8 cellular contexts compared by ENCODE assay signal in the genomic region with DNA sequence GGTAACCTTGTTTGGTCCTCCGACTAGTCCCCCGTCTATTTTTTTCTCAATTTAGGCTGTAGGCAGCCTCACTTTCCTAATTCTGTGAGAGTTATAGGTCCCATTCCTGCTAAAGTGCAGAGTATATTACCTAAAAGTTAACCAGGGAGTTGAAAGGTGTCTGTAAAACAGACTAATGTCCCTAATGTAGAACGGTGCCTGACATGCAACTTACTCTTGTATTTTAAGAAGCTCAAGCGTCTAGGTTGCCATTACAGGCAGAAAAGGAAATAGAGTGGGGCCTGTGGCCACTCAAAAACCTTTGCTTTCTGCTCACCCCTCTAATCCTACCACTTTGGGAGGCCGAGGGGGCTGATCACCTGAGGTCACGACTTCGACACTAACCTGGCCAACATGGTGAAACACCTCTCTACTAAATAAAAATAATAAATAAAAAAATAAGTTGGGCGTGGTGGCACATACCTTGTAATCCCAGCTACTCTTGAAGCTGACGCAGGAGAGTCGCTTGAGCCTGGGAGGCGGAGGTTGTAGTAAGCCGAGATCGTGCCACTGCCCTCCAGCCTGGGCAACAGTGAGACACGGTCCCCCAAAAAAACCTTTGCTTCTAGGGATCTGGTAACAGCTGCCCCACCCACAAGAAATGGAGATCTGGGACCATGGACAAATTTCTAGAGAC. TPM values are rescaled to one million over a fixed set of nuclear protein-coding genes. Genes with fewer than 3 reads are reported as not detected.
DNase-seq lines count a peak whose midpoint lies in the region; ATAC-seq and TF ChIP-seq lines count a peak whose summit lies in the region.

No MANE protein-coding gene starts in this region.

- no peaks in the 10 kb centered on the region for H3K9me3 ChIP-seq in DOHH2 (ENCODE audit: control insufficient read depth, insufficient read depth, low read length)
- no peaks in the 10 kb centered on the region for H3K9me3 ChIP-seq in Loucy (ENCODE audit: insufficient read depth, low read depth, low read length)
- H3K9me3 ChIP-seq in gastrocnemius medialis, result no peaks in the 10 kb centered on the region

- no peaks in the 10 kb centered on the region for H3K9me3 Mint-ChIP-seq in activated CD4-positive, alpha-beta memory T cell treated with anti-CD3 and anti-CD28 coated beads, Interleukin-2, amount 10 ng/mL, durations not matched to agents 7 days and 5 days

- CTCF ChIA-PET in activated CD4-positive, alpha-beta memory T cell treated with anti-CD3 and anti-CD28 coated beads, Interleukin-2, amount 10 ng/mL, durations not matched to agents 7 days and 5 days (lab: Charles Lee), result interaction anchor here (1.3 to 3.3 kb wide), 8 partner anchors 27 to 110 kb away, joined by 4 to 65 read pairs (median 7); a partner anchor contains a TSS

- peak overlapping the region; percentile 97 for H3K4me3 Mint-ChIP-seq in activated CD4-positive, alpha-beta memory T cell treated with anti-CD3 and anti-CD28 coated beads, Interleukin-2, amount 10 ng/mL, durations not matched to agents 7 days and 5 days

- DNase-seq in activated CD4-positive, alpha-beta memory T cell treated with anti-CD3 and anti-CD28 coated beads, Interleukin-2, amount 10 ng/mL, durations not matched to agents 7 days and 5 days, result peak; percentile 43
- peak; percentile 25 for DNase-seq in foreskin melanocyte
- no peak for DNase-seq in gastrocnemius medialis

- peak overlapping the region; percentile 100 for H3K27ac Mint-ChIP-seq in activated CD4-positive, alpha-beta memory T cell treated with anti-CD3 and anti-CD28 coated beads, Interleukin-2, amount 10 ng/mL, durations not matched to agents 7 days and 5 days

- no peak for TF ChIP-seq CTCF in DOHH2 (IDR thresholded peaks at IDR 0.05; ENCODE audit: low read depth, low read length, poor library complexity, severe bottlenecking)
- TF ChIP-seq CTCF in Loucy (conservative IDR thresholded peaks at IDR 0.05; ENCODE audit: low read length), result no peak
- no peak for TF ChIP-seq CTCF in gastrocnemius medialis (IDR thresholded peaks at IDR 0.05 in 4 of 5, conservative IDR thresholded peaks at IDR 0.05 in 1 of 5)

- intact Hi-C loops in gastrocnemius medialis (cut with DNase I; ENCODE audit: low total_unique reads), result loop anchor here (10.0 kb wide), 1 partner anchor 410 kb away; the partner anchor contains the start of gene HMGN4

- POLR2A ChIA-PET in activated CD4-positive, alpha-beta memory T cell treated with anti-CD3 and anti-CD28 coated beads, Interleukin-2, amount 10 ng/mL, durations not matched to agents 7 days and 5 days (lab: Charles Lee), result interaction anchor here (0.6 to 11.9 kb wide), 46 partner anchors 8 to 1769 kb away, joined by 3 to 2087 read pairs (median 41); partner anchors contain the start of gene HFE

- H3K4me2 ChIP-seq in DOHH2 (ENCODE audit: low read length) (peak overlapping the region; percentile 82), Loucy (ENCODE audit: low read depth, low read length, poor library complexity, severe bottlenecking) (peak overlapping the region; percentile 79)

- peaks cover 47% of the 10 kb centered on the region for H3F3A ChIP-seq in DOHH2 (ENCODE audit: control insufficient read depth, insufficient read depth)
- peaks cover 29% of the 10 kb centered on the region for H3F3A ChIP-seq in Loucy (ENCODE audit: low read depth)

- peak overlapping the region; percentile 90 for H3K4me3 ChIP-seq in DOHH2 (ENCODE audit: low read length)
- peak overlapping the region; percentile 96 for H3K4me3 ChIP-seq in Loucy (ENCODE audit: low read length, poor library complexity, severe bottlenecking)
- H3K4me3 ChIP-seq in gastrocnemius medialis, result peak overlapping the region; percentile 77 to 96 (median 90)

- H3K9me2 ChIP-seq in DOHH2 (replicated peaks; ENCODE audit: control insufficient read depth, low read length), result no peaks in the 10 kb centered on the region
- H3K9me2 ChIP-seq in Loucy (replicated peaks; ENCODE audit: low read depth, low read length), result no peaks in the 10 kb centered on the region

- H4K20me1 ChIP-seq in DOHH2 (ENCODE audit: control insufficient read depth, insufficient read depth, low read depth, low read length) (no peaks in the 10 kb centered on the region), Loucy (ENCODE audit: insufficient read depth, low read length, poor library complexity, severe bottlenecking) (peaks cover 14% of the 10 kb centered on the region)

- peaks cover 17% of the 10 kb centered on the region for H3K36me3 ChIP-seq in DOHH2 (ENCODE audit: control insufficient read depth, low read length)
- no peaks in the 10 kb centered on the region for H3K36me3 ChIP-seq in Loucy (ENCODE audit: insufficient read depth, low read length)
- peaks cover 0 to 14% of the 10 kb centered on the region in 2 donors for H3K36me3 ChIP-seq in gastrocnemius medialis

- peaks cover 52% of the 10 kb centered on the region for H3K4me1 Mint-ChIP-seq in activated CD4-positive, alpha-beta memory T cell treated with anti-CD3 and anti-CD28 coated beads, Interleukin-2, amount 10 ng/mL, durations not matched to agents 7 days and 5 days

- H3K27ac ChIP-seq in DOHH2 (ENCODE audit: low read depth, low read length) (peak overlapping the region; percentile 99), gastrocnemius medialis (peak overlapping the region; percentile 94 to 98 (median 95))

- no peak for ATAC-seq in gastrocnemius medialis
- no peak for ATAC-seq in GM19455 (IDR thresholded peaks at IDR 0.05; ENCODE audit: unreplicated experiment)
- no peak for ATAC-seq in HG03025 (IDR thresholded peaks at IDR 0.05; ENCODE audit: low FRiP score, unreplicated experiment)
- ATAC-seq in HG02970 (IDR thresholded peaks at IDR 0.05; ENCODE audit: low FRiP score, unreplicated experiment), result no peak

- H3K9ac ChIP-seq in Loucy (ENCODE audit: low read depth, low read length, poor library complexity, severe bottlenecking), result peak overlapping the region; percentile 100

- peaks cover 9% of the 10 kb centered on the region for H3K79me2 ChIP-seq in DOHH2 (ENCODE audit: control insufficient read depth, low read length)
- H3K79me2 ChIP-seq in Loucy (ENCODE audit: insufficient read depth, low read length), result peaks cover 43% of the 10 kb centered on the region

- no peak for TF ChIP-seq POLR2A in gastrocnemius medialis (IDR thresholded peaks at IDR 0.05)

- H3K4me1 ChIP-seq in DOHH2 (ENCODE audit: control insufficient read depth, low read length) (peaks cover 48% of the 10 kb centered on the region), Loucy (ENCODE audit: insufficient read depth, low read length, poor library complexity, severe bottlenecking) (peaks cover 55% of the 10 kb centered on the region), gastrocnemius medialis (peaks cover 38 to 43% of the 10 kb centered on the region in 2 donors)

- H3K27me3 Mint-ChIP-seq in activated CD4-positive, alpha-beta memory T cell treated with anti-CD3 and anti-CD28 coated beads, Interleukin-2, amount 10 ng/mL, durations not matched to agents 7 days and 5 days, result no peaks in the 10 kb centered on the region

- peaks cover 61% of the 10 kb centered on the region for H3K36me3 Mint-ChIP-seq in activated CD4-positive, alpha-beta memory T cell treated with anti-CD3 and anti-CD28 coated beads, Interleukin-2, amount 10 ng/mL, durations not matched to agents 7 days and 5 days (ENCODE audit: low read depth)

- H2AFZ ChIP-seq in Loucy (ENCODE audit: low read length), result no peak overlapping the region

- no peaks in the 10 kb centered on the region for H3K27me3 ChIP-seq in DOHH2 (ENCODE audit: control insufficient read depth, low read length)
- peaks cover 6% of the 10 kb centered on the region for H3K27me3 ChIP-seq in Loucy (ENCODE audit: insufficient read depth, low read length, poor library complexity, severe bottlenecking)
- H3K27me3 ChIP-seq in gastrocnemius medialis, result no peaks in the 10 kb centered on the region

- in situ Hi-C loops in gastrocnemius medialis (cut with MboI; ENCODE audit: low sequenced_read_pairs in 4 of 4), result no loop called here

RNA-seq across cellular contexts. Expression of gene HFE, which starts 37.9 kb away (rescaled TPM):
- total RNA-seq in activated CD4-positive, alpha-beta memory T cell treated with anti-CD3 and anti-CD28 coated beads, Interleukin-2, amount 10 ng/mL, durations not matched to agents 7 days and 5 days, result 1 to 10 TPM; 3.1 to 3.4 TPM
- 1 to 10 TPM in 3 of 4 donors, under 1 TPM in 1; 0.10 to 2.0 (median 1.6) TPM for total RNA-seq in gastrocnemius medialis

Comparison
In these comparisons a context has a peak if more than half of its experiments do, and no peak if none do; other contexts are left out.
1. DNase-seq: peak in activated CD4-positive, alpha-beta memory T cell treated with anti-CD3 and anti-CD28 coated beads, Interleukin-2, amount 10 ng/mL, durations not matched to agents 7 days and 5 days (single experiment) and foreskin melanocyte (single experiment); none in gastrocnemius medialis (0 of 2).
2. Peak in every context shown above with its lines, with median percentiles within 50 percentile points of each other: H3K4me3 ChIP-seq.